ENCODE assay signal across 11 cellular contexts in the genomic region with DNA sequence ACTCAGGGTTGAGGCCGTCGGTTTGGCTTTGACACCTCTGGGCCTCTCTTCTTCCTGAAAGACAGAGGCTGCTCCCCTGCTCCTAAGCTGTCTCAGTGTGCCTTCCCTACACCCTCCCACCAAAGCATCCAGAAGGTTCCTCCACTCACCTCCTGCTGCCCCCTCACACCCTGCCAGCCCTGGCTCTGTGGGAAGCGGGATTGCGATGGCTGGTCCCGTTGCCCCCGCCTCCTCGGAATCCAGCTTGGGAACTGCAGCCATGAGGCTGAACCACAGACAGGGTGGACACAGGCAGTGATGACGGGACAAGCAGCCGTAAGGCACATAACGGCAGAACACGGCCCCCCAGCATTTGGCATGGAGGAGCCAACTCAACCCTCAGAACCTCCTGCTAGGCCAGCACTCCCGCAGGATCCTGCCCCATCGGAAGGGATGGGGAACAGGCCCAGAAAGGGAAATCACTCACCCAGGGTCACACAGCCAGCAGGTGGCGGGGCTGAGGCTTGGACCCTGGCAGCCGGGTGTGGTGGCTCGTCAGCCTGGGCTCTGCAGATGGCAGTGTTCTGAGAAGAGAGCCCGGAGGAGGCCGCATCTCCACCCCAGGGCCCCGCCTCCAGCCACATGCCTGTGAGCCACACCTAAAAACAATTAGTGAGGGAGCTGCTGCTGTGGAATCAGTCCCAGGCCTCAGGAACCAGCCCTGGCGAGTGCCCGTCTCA.
DNase-seq lines count a peak whose midpoint lies in the region; ATAC-seq lines count a peak whose summit lies in the region.
"Had no signal": no experiment of that assay in that cellular context is flagged by ENCODE, and none has a peak within 500 bp of the region (broad histone marks: within the 10 kb centered on the region; RNA-seq: fewer than 3 reads in every experiment).

No MANE protein-coding gene starts in this region.

- DNase-seq in DMS 273 (lab: John Stamatoyannopoulos, UW; ENCODE audit: unreplicated experiment) (peak; percentile 67), DMS 273 treated with DMSO at 0.1 percent for 48 hours (lab: John Stamatoyannopoulos, UW) (no peak), NCI-H526 (lab: John Stamatoyannopoulos, UW) (peak; percentile 25 to 60), iPS DF 19.7 (ENCODE audit: low read depth, low spot score) (peak; percentile 9), NCI-H2081 treated with DMSO at 0.1 percent for 48 hours (lab: John Stamatoyannopoulos, UW) (no peak)
- DNase-seq in activated CD4-positive, alpha-beta T cell treated with anti-CD3 and anti-CD28 coated beads for 1 hour, result no peak
- no peak for DNase-seq in effector CD4-positive, alpha-beta T cell
- DNase-seq: activated T-cell treated with anti-CD3 and anti-CD28 coated beads, Interleukin-2, amount 50 U/mL, for 24 hours; kidney glomerular epithelial cell; OCI-M1 had no signal

- ATAC-seq in GM18502 (IDR thresholded peaks at IDR 0.05; ENCODE audit: poor library complexity, unreplicated experiment), result peak; percentile 68

Comparison
In these comparisons a context has a peak if more than half of its experiments do, and no peak if none do; other contexts are left out.
1. DNase-seq: peak in DMS 273 (single experiment), NCI-H526 (2 of 2) and iPS DF 19.7 (single experiment); none in DMS 273 treated with DMSO at 0.1 percent for 48 hours (single experiment), activated CD4-positive, alpha-beta T cell treated with anti-CD3 and anti-CD28 coated beads for 1 hour (single experiment), effector CD4-positive, alpha-beta T cell (single experiment) and NCI-H2081 treated with DMSO at 0.1 percent for 48 hours (single experiment).